In the genomic region with DNA sequence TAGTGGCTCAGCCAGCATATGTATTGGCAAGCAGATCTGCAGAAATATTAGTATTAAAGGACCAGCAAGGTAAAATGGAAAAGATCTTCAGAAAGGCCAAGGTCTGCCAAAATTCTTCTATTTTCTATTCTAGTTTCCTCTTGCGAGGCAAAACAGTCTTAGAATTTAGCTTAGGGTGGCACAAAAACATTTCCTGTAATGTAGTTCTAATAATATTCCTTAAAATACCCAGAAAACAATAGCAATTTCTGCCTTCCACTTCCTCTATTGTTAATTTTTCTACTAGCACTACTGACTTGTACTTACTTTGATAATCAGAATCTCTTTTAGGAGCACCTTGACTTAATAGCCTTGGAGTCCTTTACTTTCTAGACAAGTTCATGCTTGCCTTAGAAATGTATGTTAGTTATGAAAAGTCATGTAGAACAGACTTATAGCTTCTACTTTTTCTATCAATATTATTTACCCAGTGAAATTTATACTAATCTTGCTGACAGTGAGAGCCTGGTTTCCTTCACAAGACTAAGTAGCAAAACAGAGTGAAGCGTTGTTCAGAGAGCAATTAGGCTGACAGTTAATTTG, we compare ENCODE assay signal across 1 cellular context.
TF ChIP-seq lines count a peak whose summit lies in the region.

No MANE protein-coding gene starts in this region.

TF ChIP-seq in IMR-90, 13 proteins besides CTCF, POLR2A, EP300 and RAD21:
- TF ChIP-seq, protein P1, sequence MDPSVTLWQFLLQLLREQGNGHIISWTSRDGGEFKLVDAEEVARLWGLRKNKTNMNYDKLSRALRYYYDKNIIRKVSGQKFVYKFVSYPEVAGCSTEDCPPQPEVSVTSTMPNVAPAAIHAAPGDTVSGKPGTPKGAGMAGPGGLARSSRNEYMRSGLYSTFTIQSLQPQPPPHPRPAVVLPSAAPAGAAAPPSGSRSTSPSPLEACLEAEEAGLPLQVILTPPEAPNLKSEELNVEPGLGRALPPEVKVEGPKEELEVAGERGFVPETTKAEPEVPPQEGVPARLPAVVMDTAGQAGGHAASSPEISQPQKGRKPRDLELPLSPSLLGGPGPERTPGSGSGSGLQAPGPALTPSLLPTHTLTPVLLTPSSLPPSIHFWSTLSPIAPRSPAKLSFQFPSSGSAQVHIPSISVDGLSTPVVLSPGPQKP (IDR thresholded peaks at IDR 0.05; ENCODE audit: borderline replicate concordance, low read depth, low read length): no peak
- no peak for TF ChIP-seq CEBPB (IDR thresholded peaks at IDR 0.05; ENCODE audit: low read depth, low read length)
- TF ChIP-seq BHLHE40 (IDR thresholded peaks at IDR 0.05; ENCODE audit: low read depth, low read length): no peak
- no peak for TF ChIP-seq SMC3 (IDR thresholded peaks at IDR 0.05; ENCODE audit: low read depth, low read length)
- no peak for TF ChIP-seq CHD1 (IDR thresholded peaks at IDR 0.05; ENCODE audit: low read depth, low read length)
- no peak for TF ChIP-seq RCOR1 (IDR thresholded peaks at IDR 0.05; ENCODE audit: insufficient replicate concordance, low read length)
- no peak for TF ChIP-seq RFX5 (IDR thresholded peaks at IDR 0.05; ENCODE audit: low read depth, low read length)
- TF ChIP-seq FOS (IDR thresholded peaks at IDR 0.05; ENCODE audit: low read depth, low read length): no peak
- TF ChIP-seq USF2 (IDR thresholded peaks at IDR 0.05; ENCODE audit: low read depth, low read length): no peak
- TF ChIP-seq MXI1 (IDR thresholded peaks at IDR 0.05; ENCODE audit: borderline replicate concordance, low read depth, low read length): no peak
- no peak for TF ChIP-seq NFE2L2 (IDR thresholded peaks at IDR 0.05; ENCODE audit: low read depth, low read length)
- no peak for TF ChIP-seq MAFK (IDR thresholded peaks at IDR 0.05; ENCODE audit: low read depth, low read length)
- no peak for TF ChIP-seq MAZ (IDR thresholded peaks at IDR 0.05; ENCODE audit: borderline replicate concordance, low read depth, low read length)
TF ChIP-seq in IMR-90: peak in this region for 0.
